ENCODE assay signal across 20 cellular contexts in genomic region chr7:127812540-127812939, GRCh38.
"Had no signal": no experiment of that assay in that cellular context is flagged by ENCODE, and none has a peak within 500 bp of the region (broad histone marks: within the 10 kb centered on the region; RNA-seq: fewer than 3 reads in every experiment).

No MANE protein-coding gene starts in this region.

- H3K27me3 Mint-ChIP-seq: activated naive CD4-positive, alpha-beta T cell treated with anti-CD3 and anti-CD28 coated beads, Interleukin-2, amount 10 ng/mL, durations not matched to agents 7 days and 5 days; activated naive CD8-positive, alpha-beta T cell treated with anti-CD3 and anti-CD28 coated beads, Interleukin-2, amount 50 U/mL, for 24 hours; central memory CD8-positive, alpha-beta T cell; progenitor cell of endocrine pancreas; stimulated activated naive CD8-positive, alpha-beta T cell treated with anti-CD3 and anti-CD28 coated beads, Interleukin-15, amount 100 ng/mL, for 72 hours had no signal

- H3K4me1 Mint-ChIP-seq: activated naive CD4-positive, alpha-beta T cell treated with anti-CD3 and anti-CD28 coated beads, Interleukin-2, amount 10 ng/mL, durations not matched to agents 7 days and 5 days had no signal

- H3K27ac Mint-ChIP-seq: activated naive CD4-positive, alpha-beta T cell treated with anti-CD3 and anti-CD28 coated beads, Interleukin-2, amount 10 ng/mL, durations not matched to agents 7 days and 5 days; activated naive CD8-positive, alpha-beta T cell treated with anti-CD3 and anti-CD28 coated beads, Interleukin-2, amount 50 U/mL, for 24 hours; progenitor cell of endocrine pancreas; stimulated activated naive CD8-positive, alpha-beta T cell treated with anti-CD3 and anti-CD28 coated beads, Interleukin-15, amount 100 ng/mL, for 72 hours had no signal

- H3K9me3 ChIP-seq: esophagus muscularis mucosa, suprapubic skin, upper lobe of left lung had no signal

- H3K9me3 Mint-ChIP-seq: activated naive CD4-positive, alpha-beta T cell treated with anti-CD3 and anti-CD28 coated beads, Interleukin-2, amount 10 ng/mL, durations not matched to agents 7 days and 5 days; activated naive CD8-positive, alpha-beta T cell treated with anti-CD3 and anti-CD28 coated beads, Interleukin-2, amount 50 U/mL, for 24 hours; activated T-cell treated with anti-CD3 and anti-CD28 coated beads, Interleukin-2, amount 50 U/mL, for 4 hours; central memory CD8-positive, alpha-beta T cell; neural crest cell; stimulated activated naive CD8-positive, alpha-beta T cell treated with anti-CD3 and anti-CD28 coated beads, Interleukin-15, amount 100 ng/mL, for 72 hours had no signal

- H3K27ac ChIP-seq: brain microvascular endothelial cell, esophagus muscularis mucosa, suprapubic skin had no signal

- H3K4me3 Mint-ChIP-seq: activated naive CD4-positive, alpha-beta T cell treated with anti-CD3 and anti-CD28 coated beads, Interleukin-2, amount 10 ng/mL, durations not matched to agents 7 days and 5 days; activated naive CD8-positive, alpha-beta T cell treated with anti-CD3 and anti-CD28 coated beads, Interleukin-2, amount 50 U/mL, for 24 hours; activated T-cell treated with anti-CD3 and anti-CD28 coated beads, Interleukin-2, amount 50 U/mL, for 4 hours; central memory CD8-positive, alpha-beta T cell; neural crest cell; stimulated activated naive CD8-positive, alpha-beta T cell treated with anti-CD3 and anti-CD28 coated beads, Interleukin-15, amount 100 ng/mL, for 72 hours had no signal

- H3K27me3 ChIP-seq: brain microvascular endothelial cell, esophagus muscularis mucosa, suprapubic skin, upper lobe of left lung had no signal

- H3K4me3 ChIP-seq: esophagus muscularis mucosa, suprapubic skin, upper lobe of left lung had no signal

- DNase-seq: activated CD4-positive, alpha-beta T cell treated with anti-CD3 and anti-CD28 coated beads, Interleukin-2, amount 50 U/mL, for 1 hour; activated CD4-positive, CD25-positive, alpha-beta regulatory T cell treated with anti-CD3 and anti-CD28 coated beads, Interleukin-2, amount 50 U/mL, for 72 hours; activated CD8-positive, alpha-beta memory T cell treated with anti-CD3 and anti-CD28 coated beads, Interleukin-2, amount 50 U/mL, for 4 hours; activated naive CD4-positive, alpha-beta T cell treated with anti-CD3 and anti-CD28 coated beads, Interleukin-2, amount 10 ng/mL, durations not matched to agents 7 days and 5 days; activated naive CD8-positive, alpha-beta T cell treated with anti-CD3 and anti-CD28 coated beads, Interleukin-2, amount 50 U/mL, for 24 hours; activated T-cell treated with anti-CD3 and anti-CD28 coated beads, Interleukin-2, amount 50 U/mL, for 4 hours; anterior cingulate cortex; brain microvascular endothelial cell; cortex of kidney; effector memory CD4-positive, alpha-beta T cell; foreskin fibroblast; left colon; stimulated activated naive CD8-positive, alpha-beta T cell treated with anti-CD3 and anti-CD28 coated beads, Interleukin-15, amount 100 ng/mL, for 72 hours; T1000 had no signal

- ATAC-seq: activated naive CD8-positive, alpha-beta T cell treated with anti-CD3 and anti-CD28 coated beads, Interleukin-2, amount 50 U/mL, for 24 hours; activated T-cell treated with anti-CD3 and anti-CD28 coated beads, Interleukin-2, amount 50 U/mL, for 4 hours; left colon; stimulated activated naive CD8-positive, alpha-beta T cell treated with anti-CD3 and anti-CD28 coated beads, Interleukin-15, amount 100 ng/mL, for 72 hours had no signal
